18 cellular contexts compared by ENCODE assay signal in the genomic region with DNA sequence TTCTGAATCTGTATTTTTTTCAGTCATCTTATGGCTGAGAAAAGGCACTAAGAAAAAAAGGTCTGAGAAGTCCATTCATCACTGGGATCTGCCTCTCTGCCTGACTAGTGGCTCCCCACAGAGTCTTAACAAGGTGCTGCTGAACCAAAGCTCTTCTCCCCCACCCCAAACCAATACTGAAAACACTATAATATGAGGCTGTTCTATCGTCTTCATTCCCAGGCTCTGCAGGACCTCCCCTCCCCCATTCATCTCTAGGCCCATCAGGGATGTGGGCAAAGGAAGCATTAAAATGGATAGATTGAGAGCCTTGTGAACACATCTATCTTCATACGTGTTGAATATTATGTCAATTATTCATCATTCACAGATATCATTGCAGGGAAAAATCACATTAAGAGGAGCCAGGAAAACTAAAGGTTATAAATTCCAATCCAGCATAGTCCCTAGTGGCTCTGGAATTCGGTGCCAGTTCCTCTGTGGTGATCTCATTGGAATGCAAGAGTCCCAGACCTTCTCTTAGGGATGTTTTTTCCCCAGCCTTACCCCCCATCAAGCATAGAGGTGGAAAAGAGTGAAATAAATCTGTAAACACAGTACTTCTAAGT. TPM values are rescaled to one million over a fixed set of nuclear protein-coding genes. Genes with fewer than 3 reads are reported as not detected.
DNase-seq lines count a peak whose midpoint lies in the region; ATAC-seq, FAIRE-seq and TF ChIP-seq lines count a peak whose summit lies in the region.
"Had no signal": no experiment of that assay in that cellular context is flagged by ENCODE, and none has a peak within 500 bp of the region (broad histone marks: within the 10 kb centered on the region; RNA-seq: fewer than 3 reads in every experiment).

No MANE protein-coding gene starts in this region.

- peaks cover 0 to 3% (median 0%) of the 10 kb centered on the region in 3 donors for H3K27me3 Mint-ChIP-seq in CD14-positive monocyte (ENCODE audit: low read depth in 3 of 3)

- ATAC-seq in GM18511 (IDR thresholded peaks at IDR 0.05; ENCODE audit: unreplicated experiment) (peak; percentile 34), pancreas (peak in 3 of 4 donors; percentile 39 to 75 (median 67))

- H3K27ac ChIP-seq in fibroblast of lung (ENCODE audit: insufficient read depth, low read length) (no peak overlapping the region), pancreas (no peak overlapping the region)
- H3K27ac ChIP-seq: right atrium auricular region, vagina had no signal

- no peaks in the 10 kb centered on the region for H3K79me2 ChIP-seq in fibroblast of lung (ENCODE audit: control insufficient read depth, insufficient read depth, low read length)

- peak overlapping the region; percentile 8 for H3K4me2 ChIP-seq in fibroblast of lung (ENCODE audit: extremely low read depth, insufficient read depth, low read length)

- no peaks in the 10 kb centered on the region for H4K20me1 ChIP-seq in fibroblast of lung (ENCODE audit: control insufficient read depth, extremely low read depth, insufficient read depth, low read length)

- no peak overlapping the region for H3K27ac Mint-ChIP-seq in CD14-positive monocyte

- no peaks in the 10 kb centered on the region for H3K36me3 ChIP-seq in MG63
- H3K36me3 ChIP-seq in fibroblast of lung (ENCODE audit: control insufficient read depth, insufficient read depth, low read length), result no peaks in the 10 kb centered on the region
- H3K36me3 ChIP-seq in pancreas, result no peaks in the 10 kb centered on the region
- H3K36me3 ChIP-seq: right atrium auricular region, vagina had no signal

- H3K4me1 Mint-ChIP-seq in CD14-positive monocyte, result no peaks in the 10 kb centered on the region

- peaks cover 3% of the 10 kb centered on the region; the same call in 1 of the 2 replicates for H3K9me3 ChIP-seq in MG63
- no peaks in the 10 kb centered on the region for H3K9me3 ChIP-seq in fibroblast of lung (ENCODE audit: control insufficient read depth, insufficient read depth, low read depth, low read length)
- H3K9me3 ChIP-seq in pancreas, result no peaks in the 10 kb centered on the region
- H3K9me3 ChIP-seq: right atrium auricular region, vagina had no signal

- H3K9ac ChIP-seq in fibroblast of lung (ENCODE audit: insufficient read depth, low read length), result no peak overlapping the region

- intact Hi-C loops in pancreas (cut with DNase I) (no loop called here), CD14-positive monocyte (cut with micrococcal nuclease) (no loop called here)

- no peak overlapping the region for H3K4me3 Mint-ChIP-seq in CD14-positive monocyte

- H2AFZ ChIP-seq in fibroblast of lung (ENCODE audit: low read length), result no peak overlapping the region

- H3K9me3 Mint-ChIP-seq in CD14-positive monocyte, result no peaks in the 10 kb centered on the region

- TF ChIP-seq CTCF in fibroblast of lung (conservative IDR thresholded peaks at IDR 0.05 in 1 of 2, IDR thresholded peaks at IDR 0.05 in 1 of 2; ENCODE audit: low read depth in 1 of 2, low read length in 2 of 2) (no peak), pancreas (IDR thresholded peaks at IDR 0.05) (no peak), CD14-positive monocyte (IDR thresholded peaks at IDR 0.05) (no peak)

- no peaks in the 10 kb centered on the region for H3K27me3 ChIP-seq in MG63
- H3K27me3 ChIP-seq in fibroblast of lung (ENCODE audit: control insufficient read depth, insufficient read depth, low read length), result no peaks in the 10 kb centered on the region
- no peaks in the 10 kb centered on the region for H3K27me3 ChIP-seq in pancreas
- H3K27me3 ChIP-seq: right atrium auricular region, vagina had no signal

- peak; percentile 68 for DNase-seq in MG63
- DNase-seq in fibroblast of lung (ENCODE audit: low read depth in 2 of 2), result peak in 1 of 2 donors; percentile 81
- peak in 2 of 6 donors; percentile 12 to 18 for DNase-seq in pancreas
- no peak for DNase-seq in HPDE6-E6E7 (ENCODE audit: extremely low spot score)
- no peak for DNase-seq in SIG-M5 treated with dmso at 0.1 percent for 504 hours (lab: John Stamatoyannopoulos, UW; ENCODE audit: unreplicated experiment)
- DNase-seq in mesenteric fat pad (ENCODE audit: low spot score), result no peak
- DNase-seq in CD14-positive monocyte (ENCODE audit: low spot score), result no peak
- DNase-seq: activated gamma-delta T cell; NCI-H1105 treated with DMSO at 0.1 percent for 48 hours; NCI-H345; stimulated activated CD4-positive, alpha-beta T cell treated with anti-CD3 and anti-CD28 coated beads, Interleukin-4, amount 100 ng/mL, for 24 hours had no signal

- FAIRE-seq in pancreas (lab: Jason Lieb, UNC), result no peak
- FAIRE-seq: endometrium, G401.6 had no signal

- H3K4me3 ChIP-seq in MG63 (no peak overlapping the region), fibroblast of lung (replicated peaks in 1 of 4; ENCODE audit: control extremely low read depth in 1 of 4, insufficient read depth in 1 of 4, low read depth in 3 of 4, low read length in 4 of 4) (no peak overlapping the region), pancreas (no peak overlapping the region)
- H3K4me3 ChIP-seq: right atrium auricular region, vagina had no signal

- H3K36me3 Mint-ChIP-seq in CD14-positive monocyte, result no peaks in the 10 kb centered on the region

- 32 to 37% methylated on average over 3 of the region's 3 CpGs for WGBS in pancreas, 2 donors

- no peaks in the 10 kb centered on the region for H3K4me1 ChIP-seq in fibroblast of lung (ENCODE audit: control insufficient read depth, extremely low read depth, insufficient read depth, low read length)
- H3K4me1 ChIP-seq in pancreas, result no peaks in the 10 kb centered on the region
- H3K4me1 ChIP-seq: right atrium auricular region had no signal

RNA-seq across cellular contexts. Expression of gene GPR151, which starts 44.3 kb away (rescaled TPM):
- not detected in 2 replicates for total RNA-seq in MG63 (2014; rRNA removed; shearing (Covaris generic); ENCODE audit: low replicate concordance)
- total RNA-seq in fibroblast of lung (not detected in 2 replicates), pancreas (not detected), mesenteric fat pad (not detected)
- polyA plus RNA-seq in fibroblast of lung (not detected in 2 replicates), pancreas (not detected), CD14-positive monocyte (not detected)
- not detected in 2 replicates for polyA plus RNA-seq in fibroblast of lung (2012)
- not detected in 2 replicates for polyA minus RNA-seq in fibroblast of lung (ENCODE audit: low replicate concordance)
- total RNA-seq: activated CD8-positive, alpha-beta memory T cell treated with anti-CD3 and anti-CD28 coated beads for 36 hours; kidney epithelial cell; right atrium auricular region; vagina had no signal
